In genomic region chr15:90955911-90956310, GRCh38 we compare ENCODE assay signal across 9 cellular contexts. TPM values are rescaled to one million over a fixed set of nuclear protein-coding genes. Genes with fewer than 3 reads are reported as not detected.
DNase-seq lines count a peak whose midpoint lies in the region; ATAC-seq and TF ChIP-seq lines count a peak whose summit lies in the region.
"Had no signal": no experiment of that assay in that cellular context is flagged by ENCODE, and none has a peak within 500 bp of the region (broad histone marks: within the 10 kb centered on the region; RNA-seq: fewer than 3 reads in every experiment).

No MANE protein-coding gene starts in this region.

- peaks cover 44% of the 10 kb centered on the region for H3K36me3 ChIP-seq in MG63

- DNase-seq in GM12865 (ENCODE audit: low read depth) (peak; percentile 58), MG63 (no peak), AG20443 (ENCODE audit: low spot score) (no peak), putamen (ENCODE audit: low spot score) (no peak)
- no peak for DNase-seq in activated T-helper 1 cell treated with anti-CD3 and anti-CD28 coated beads, Interleukin-12 subunit alpha, Interleukin-12 subunit beta, Interleukin-2, Interleukin-4 antibody, amounts not matched to agents 30 ng/mL and 10 ng/mL and 1 ng/mL, durations not matched to agents 14 hours and 24 hours and 36 hours (ENCODE audit: low spot score)
- no peak for DNase-seq in activated CD4-positive, alpha-beta T cell treated with anti-CD3 and anti-CD28 coated beads for 48 hours

- no peaks in the 10 kb centered on the region for H3K9me3 Mint-ChIP-seq in activated T-helper 1 cell treated with anti-CD3 and anti-CD28 coated beads, Interleukin-12 subunit alpha, Interleukin-12 subunit beta, Interleukin-2, Interleukin-4 antibody, amounts not matched to agents 30 ng/mL and 10 ng/mL and 1 ng/mL, durations not matched to agents 14 hours and 24 hours and 36 hours
- no peaks in the 10 kb centered on the region for H3K9me3 Mint-ChIP-seq in nephron

- peak overlapping the region; percentile 72 for H3K27ac Mint-ChIP-seq in activated T-helper 1 cell treated with anti-CD3 and anti-CD28 coated beads, Interleukin-12 subunit alpha, Interleukin-12 subunit beta, Interleukin-2, Interleukin-4 antibody, amounts not matched to agents 30 ng/mL and 10 ng/mL and 1 ng/mL, durations not matched to agents 14 hours and 24 hours and 36 hours
- H3K27ac Mint-ChIP-seq in nephron: peak overlapping the region in 2 of 3 experiments; percentile 25 to 69

- H3K4me3 ChIP-seq in GM12865 (ENCODE audit: low read depth, low read length): peak overlapping the region; percentile 79
- H3K4me3 ChIP-seq in MG63: peak overlapping the region; percentile 89

- peaks cover 24% of the 10 kb centered on the region for H3K4me1 Mint-ChIP-seq in activated T-helper 1 cell treated with anti-CD3 and anti-CD28 coated beads, Interleukin-12 subunit alpha, Interleukin-12 subunit beta, Interleukin-2, Interleukin-4 antibody, amounts not matched to agents 30 ng/mL and 10 ng/mL and 1 ng/mL, durations not matched to agents 14 hours and 24 hours and 36 hours (ENCODE audit: low read depth)
- peaks cover 25% of the 10 kb centered on the region for H3K4me1 Mint-ChIP-seq in nephron

- ATAC-seq in GM18511 (IDR thresholded peaks at IDR 0.05; ENCODE audit: unreplicated experiment): no peak

- H3K27me3 ChIP-seq in MG63: no peaks in the 10 kb centered on the region

- H3K27me3 Mint-ChIP-seq in activated T-helper 1 cell treated with anti-CD3 and anti-CD28 coated beads, Interleukin-12 subunit alpha, Interleukin-12 subunit beta, Interleukin-2, Interleukin-4 antibody, amounts not matched to agents 30 ng/mL and 10 ng/mL and 1 ng/mL, durations not matched to agents 14 hours and 24 hours and 36 hours (ENCODE audit: insufficient read depth): no peaks in the 10 kb centered on the region
- no peaks in the 10 kb centered on the region for H3K27me3 Mint-ChIP-seq in nephron (ENCODE audit: low read depth)

- TF ChIP-seq CTCF in GM12865 (IDR thresholded peaks at IDR 0.05; ENCODE audit: insufficient read depth, low read depth, low read length, missing control alignments) (no peak), nephron (IDR thresholded peaks at IDR 0.05; ENCODE audit: unreplicated experiment in 3 of 3) (no peak)

- no peaks in the 10 kb centered on the region for H3K9me3 ChIP-seq in MG63
- H3K9me3 ChIP-seq: thoracic aorta had no signal

- peaks cover 31% of the 10 kb centered on the region for H3K36me3 Mint-ChIP-seq in activated T-helper 1 cell treated with anti-CD3 and anti-CD28 coated beads, Interleukin-12 subunit alpha, Interleukin-12 subunit beta, Interleukin-2, Interleukin-4 antibody, amounts not matched to agents 30 ng/mL and 10 ng/mL and 1 ng/mL, durations not matched to agents 14 hours and 24 hours and 36 hours (ENCODE audit: low read depth)
- H3K36me3 Mint-ChIP-seq in nephron (ENCODE audit: low read depth): peaks cover 27% of the 10 kb centered on the region

- intact Hi-C loops in activated T-helper 1 cell treated with anti-CD3 and anti-CD28 coated beads, Interleukin-12 subunit alpha, Interleukin-12 subunit beta, Interleukin-2, Interleukin-4 antibody, amounts not matched to agents 30 ng/mL and 10 ng/mL and 1 ng/mL, durations not matched to agents 14 hours and 24 hours and 36 hours (cut with micrococcal nuclease): loop anchor here (1.0 to 10.0 kb wide), 6 partner anchors 38 to 1621 kb away; partner anchors contain the start of genes POLG, PRC1 and VPS33B

- H3K4me3 Mint-ChIP-seq in activated T-helper 1 cell treated with anti-CD3 and anti-CD28 coated beads, Interleukin-12 subunit alpha, Interleukin-12 subunit beta, Interleukin-2, Interleukin-4 antibody, amounts not matched to agents 30 ng/mL and 10 ng/mL and 1 ng/mL, durations not matched to agents 14 hours and 24 hours and 36 hours: peak overlapping the region; percentile 90
- peak overlapping the region; percentile 85 to 92 (median 90) for H3K4me3 Mint-ChIP-seq in nephron

RNA-seq across cellular contexts. Expression of gene RCCD1, which starts 1.2 kb away (rescaled TPM):
- total RNA-seq in MG63 (2014; rRNA removed; shearing (Covaris generic); ENCODE audit: low replicate concordance): 25.7 and 27.5 TPM in 2 replicates
- 26.4 and 27.2 TPM in 2 replicates for total RNA-seq in activated T-helper 1 cell treated with anti-CD3 and anti-CD28 coated beads, Interleukin-12 subunit alpha, Interleukin-12 subunit beta, Interleukin-2, Interleukin-4 antibody, amounts not matched to agents 30 ng/mL and 10 ng/mL and 1 ng/mL, durations not matched to agents 14 hours and 24 hours and 36 hours

RNA-seq across cellular contexts. Expression of gene UNC45A, which starts 20.8 kb away (rescaled TPM):
- 43.1 and 64.2 TPM in 2 replicates for total RNA-seq in MG63 (2014; rRNA removed; shearing (Covaris generic); ENCODE audit: low replicate concordance)
- 60.5 and 68.6 TPM in 2 replicates for total RNA-seq in activated T-helper 1 cell treated with anti-CD3 and anti-CD28 coated beads, Interleukin-12 subunit alpha, Interleukin-12 subunit beta, Interleukin-2, Interleukin-4 antibody, amounts not matched to agents 30 ng/mL and 10 ng/mL and 1 ng/mL, durations not matched to agents 14 hours and 24 hours and 36 hours

RNA-seq across cellular contexts. Expression of gene HDDC3, which starts 23.6 kb away (rescaled TPM):
- 32.6 and 51.9 TPM in 2 replicates for total RNA-seq in MG63 (2014; rRNA removed; shearing (Covaris generic); ENCODE audit: low replicate concordance)
- 38.8 and 39.0 TPM in 2 replicates for total RNA-seq in activated T-helper 1 cell treated with anti-CD3 and anti-CD28 coated beads, Interleukin-12 subunit alpha, Interleukin-12 subunit beta, Interleukin-2, Interleukin-4 antibody, amounts not matched to agents 30 ng/mL and 10 ng/mL and 1 ng/mL, durations not matched to agents 14 hours and 24 hours and 36 hours

RNA-seq across cellular contexts. Expression of gene PRC1, which starts 38.4 kb away (rescaled TPM):
- total RNA-seq in MG63 (2014; rRNA removed; shearing (Covaris generic); ENCODE audit: low replicate concordance): 231 and 268 TPM in 2 replicates
- total RNA-seq in activated T-helper 1 cell treated with anti-CD3 and anti-CD28 coated beads, Interleukin-12 subunit alpha, Interleukin-12 subunit beta, Interleukin-2, Interleukin-4 antibody, amounts not matched to agents 30 ng/mL and 10 ng/mL and 1 ng/mL, durations not matched to agents 14 hours and 24 hours and 36 hours: 78.4 and 86.0 TPM in 2 replicates

RNA-seq across cellular contexts. Expression of gene MAN2A2, which starts 52.8 kb away (rescaled TPM):
- 9.5 and 45.8 TPM in 2 replicates for total RNA-seq in MG63 (2014; rRNA removed; shearing (Covaris generic); ENCODE audit: low replicate concordance)
- total RNA-seq in activated T-helper 1 cell treated with anti-CD3 and anti-CD28 coated beads, Interleukin-12 subunit alpha, Interleukin-12 subunit beta, Interleukin-2, Interleukin-4 antibody, amounts not matched to agents 30 ng/mL and 10 ng/mL and 1 ng/mL, durations not matched to agents 14 hours and 24 hours and 36 hours: 228 and 239 TPM in 2 replicates
